In genomic region chr7:1169409-1170368, GRCh38 we compare ENCODE assay signal across 8 cellular contexts.
DNase-seq lines count a peak whose midpoint lies in the region; ATAC-seq and TF ChIP-seq lines count a peak whose summit lies in the region.

No MANE protein-coding gene starts in this region.

- peaks cover 21% of the 10 kb centered on the region for H3K27me3 Mint-ChIP-seq in nephron progenitor cell (ENCODE audit: low read depth, poor library complexity)
- H3K27me3 Mint-ChIP-seq in stimulated activated naive CD8-positive, alpha-beta T cell treated with anti-CD3 and anti-CD28 coated beads, Interleukin-15, amount 100 ng/mL, for 72 hours: no peaks in the 10 kb centered on the region

- peak overlapping the region; percentile 44; the same call in 1 of the 2 replicates for H3K4me2 ChIP-seq in OCI-LY1 (ENCODE audit: low read length)

- H3F3A ChIP-seq in OCI-LY1 (ENCODE audit: insufficient read depth, low read length): 0 out of 2 replicates have a peak, but pooled peaks cover 2% of the 10 kb centered on the region

- ATAC-seq in HG02852 (IDR thresholded peaks at IDR 0.05; ENCODE audit: unreplicated experiment) (peak; percentile 95), HG03565 (IDR thresholded peaks at IDR 0.05; ENCODE audit: unreplicated experiment) (no peak)
- ATAC-seq in stimulated activated naive CD8-positive, alpha-beta T cell treated with anti-CD3 and anti-CD28 coated beads, Interleukin-15, amount 100 ng/mL, for 72 hours: peak; percentile 97

- no peaks in the 10 kb centered on the region for H3K9me2 ChIP-seq in OCI-LY1 (ENCODE audit: low read depth, low read length)

- TF ChIP-seq CTCF in GM12865 (IDR thresholded peaks at IDR 0.05; ENCODE audit: insufficient read depth, low read depth, low read length, missing control alignments) (peak; percentile 86), OCI-LY1 (IDR thresholded peaks at IDR 0.05; ENCODE audit: low read length) (peak; percentile 84), nephron progenitor cell (IDR thresholded peaks at IDR 0.05) (peak; percentile 57)

- H3K36me3 ChIP-seq in OCI-LY1 (ENCODE audit: insufficient read depth, low read length): peaks cover 7% of the 10 kb centered on the region

- no peaks in the 10 kb centered on the region for H3K9me3 Mint-ChIP-seq in nephron progenitor cell
- H3K9me3 Mint-ChIP-seq in stimulated activated naive CD8-positive, alpha-beta T cell treated with anti-CD3 and anti-CD28 coated beads, Interleukin-15, amount 100 ng/mL, for 72 hours: no peaks in the 10 kb centered on the region

- no peaks in the 10 kb centered on the region for H3K79me2 ChIP-seq in OCI-LY1 (ENCODE audit: insufficient read depth, low read length)

- H3K4me3 ChIP-seq in GM12865 (ENCODE audit: low read depth, low read length) (peak overlapping the region; percentile 48), OCI-LY1 (ENCODE audit: low read depth, low read length, poor library complexity, severe bottlenecking) (peak overlapping the region; percentile 47)

- DNase-seq in GM12865 (ENCODE audit: low read depth) (peak; percentile 90), fibroblast of gingiva (ENCODE audit: low read depth) (peak; percentile 70), nephron progenitor cell (peak; percentile 75)
- DNase-seq in activated T-cell treated with anti-CD3 and anti-CD28 coated beads, Interleukin-2, amount 50 U/mL, for 1 hour: peak; percentile 94
- DNase-seq in stimulated activated naive CD8-positive, alpha-beta T cell treated with anti-CD3 and anti-CD28 coated beads, Interleukin-15, amount 100 ng/mL, for 72 hours: peak; percentile 92 to 94

- H3K4me3 Mint-ChIP-seq in nephron progenitor cell: peak overlapping the region; percentile 25
- H3K4me3 Mint-ChIP-seq in stimulated activated naive CD8-positive, alpha-beta T cell treated with anti-CD3 and anti-CD28 coated beads, Interleukin-15, amount 100 ng/mL, for 72 hours: peak overlapping the region; percentile 84 to 96

- H3K27me3 ChIP-seq in OCI-LY1 (ENCODE audit: insufficient read depth, low read length): no peaks in the 10 kb centered on the region

- no peak overlapping the region for H3K27ac Mint-ChIP-seq in nephron progenitor cell
- peak overlapping the region; percentile 94 to 99 for H3K27ac Mint-ChIP-seq in stimulated activated naive CD8-positive, alpha-beta T cell treated with anti-CD3 and anti-CD28 coated beads, Interleukin-15, amount 100 ng/mL, for 72 hours

- no peaks in the 10 kb centered on the region for H4K20me1 ChIP-seq in OCI-LY1 (ENCODE audit: insufficient read depth, low read length)

- no peak overlapping the region; the same call in 1 of the 2 replicates for H3K9ac ChIP-seq in OCI-LY1 (ENCODE audit: low read length)

- H3K36me3 Mint-ChIP-seq in nephron progenitor cell (ENCODE audit: low read depth): no peaks in the 10 kb centered on the region

- H3K4me1 ChIP-seq in OCI-LY1 (ENCODE audit: insufficient read depth, low read length, severe bottlenecking): no peaks in the 10 kb centered on the region

- no peak overlapping the region for H3K27ac ChIP-seq in OCI-LY1 (ENCODE audit: low read depth, low read length, poor library complexity, severe bottlenecking)

- peaks cover 5% of the 10 kb centered on the region for H3K4me1 Mint-ChIP-seq in nephron progenitor cell
- H3K4me1 Mint-ChIP-seq in stimulated activated naive CD8-positive, alpha-beta T cell treated with anti-CD3 and anti-CD28 coated beads, Interleukin-15, amount 100 ng/mL, for 72 hours: peaks cover 38% of the 10 kb centered on the region

- H3K9me3 ChIP-seq in OCI-LY1 (ENCODE audit: low read length): no peaks in the 10 kb centered on the region; the same call in 1 of the 2 replicates

- no peak overlapping the region for H2AFZ ChIP-seq in OCI-LY1 (ENCODE audit: low read length)
